Comparison of ENCODE assay signal across 21 cellular contexts in the genomic region with DNA sequence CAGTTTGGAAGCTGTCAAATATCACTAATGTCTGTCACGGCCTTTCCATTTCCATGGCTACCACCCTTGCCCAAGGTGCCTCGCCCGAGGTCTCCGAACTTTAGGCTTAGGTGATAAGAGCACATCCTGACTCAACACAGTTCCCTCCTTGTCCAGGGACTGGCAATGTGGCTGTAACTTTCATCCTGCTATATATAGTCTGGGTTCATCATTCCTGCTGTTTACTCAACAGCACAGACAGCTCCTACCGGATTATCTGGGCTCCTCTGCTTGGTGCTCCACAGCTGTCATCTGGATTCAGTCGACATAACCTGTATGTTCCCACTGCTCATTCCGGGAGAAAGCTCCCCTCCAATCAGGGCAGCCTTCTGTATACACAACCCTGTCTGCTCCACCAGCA.
"Had no signal": no experiment of that assay in that cellular context is flagged by ENCODE, and none has a peak within 500 bp of the region (broad histone marks: within the 10 kb centered on the region; RNA-seq: fewer than 3 reads in every experiment).

No MANE protein-coding gene starts in this region.

- ATAC-seq: left lobe of liver; naive thymus-derived CD4-positive, alpha-beta T cell; sciatic nerve had no signal

- H3K4me3 ChIP-seq: dorsolateral prefrontal cortex, smooth muscle cell, stomach, tibial artery had no signal

- H3K4me2 ChIP-seq: smooth muscle cell had no signal

- H3K9me3 Mint-ChIP-seq: immature natural killer cell; naive thymus-derived CD4-positive, alpha-beta T cell; nephron; type B pancreatic cell had no signal

- H3K27me3 ChIP-seq: dorsolateral prefrontal cortex, stomach, tibial artery had no signal

- DNase-seq: dorsolateral prefrontal cortex; effector CD4-positive, alpha-beta T cell; hypothalamus; immature natural killer cell; mesendoderm; midbrain; naive thymus-derived CD4-positive, alpha-beta T cell; nucleus accumbens; retina; stimulated activated CD4-positive, alpha-beta T cell treated with anti-CD3 and anti-CD28 coated beads, Interleukin-12 subunit alpha, Interleukin-12 subunit beta, amount 100 ng/mL, for 4 hours; stimulated activated CD4-positive, alpha-beta T cell treated with anti-CD3 and anti-CD28 coated beads, Interleukin-1b, Interleukin-23, amount 100 ng/mL, for 48 hours; stimulated activated CD4-positive, alpha-beta T cell treated with anti-CD3 and anti-CD28 coated beads, Interleukin-4, amount 100 ng/mL, for 1 hour; stimulated activated CD8-positive, alpha-beta memory T cell treated with anti-CD3 and anti-CD28 coated beads, Interleukin-4, amount 100 ng/mL, for 48 hours; stimulated activated naive CD4-positive, alpha-beta T cell treated with Interleukin-2 at 50 U/mL for 16 hours; stomach; tibial artery had no signal

- H3K27ac ChIP-seq: stomach, tibial artery had no signal

- H3K4me3 Mint-ChIP-seq: immature natural killer cell; naive thymus-derived CD4-positive, alpha-beta T cell; nephron; type B pancreatic cell had no signal

- H3K4me1 Mint-ChIP-seq: immature natural killer cell had no signal

- H3K4me1 ChIP-seq: stomach, tibial artery had no signal

- H3K27me3 Mint-ChIP-seq: naive thymus-derived CD4-positive, alpha-beta T cell; type B pancreatic cell had no signal

- H3K9me3 ChIP-seq: stomach, tibial artery had no signal

- H3K27ac Mint-ChIP-seq: naive thymus-derived CD4-positive, alpha-beta T cell; nephron; type B pancreatic cell had no signal
